Comparison of ENCODE assay signal across 1 cellular context in the genomic region with DNA sequence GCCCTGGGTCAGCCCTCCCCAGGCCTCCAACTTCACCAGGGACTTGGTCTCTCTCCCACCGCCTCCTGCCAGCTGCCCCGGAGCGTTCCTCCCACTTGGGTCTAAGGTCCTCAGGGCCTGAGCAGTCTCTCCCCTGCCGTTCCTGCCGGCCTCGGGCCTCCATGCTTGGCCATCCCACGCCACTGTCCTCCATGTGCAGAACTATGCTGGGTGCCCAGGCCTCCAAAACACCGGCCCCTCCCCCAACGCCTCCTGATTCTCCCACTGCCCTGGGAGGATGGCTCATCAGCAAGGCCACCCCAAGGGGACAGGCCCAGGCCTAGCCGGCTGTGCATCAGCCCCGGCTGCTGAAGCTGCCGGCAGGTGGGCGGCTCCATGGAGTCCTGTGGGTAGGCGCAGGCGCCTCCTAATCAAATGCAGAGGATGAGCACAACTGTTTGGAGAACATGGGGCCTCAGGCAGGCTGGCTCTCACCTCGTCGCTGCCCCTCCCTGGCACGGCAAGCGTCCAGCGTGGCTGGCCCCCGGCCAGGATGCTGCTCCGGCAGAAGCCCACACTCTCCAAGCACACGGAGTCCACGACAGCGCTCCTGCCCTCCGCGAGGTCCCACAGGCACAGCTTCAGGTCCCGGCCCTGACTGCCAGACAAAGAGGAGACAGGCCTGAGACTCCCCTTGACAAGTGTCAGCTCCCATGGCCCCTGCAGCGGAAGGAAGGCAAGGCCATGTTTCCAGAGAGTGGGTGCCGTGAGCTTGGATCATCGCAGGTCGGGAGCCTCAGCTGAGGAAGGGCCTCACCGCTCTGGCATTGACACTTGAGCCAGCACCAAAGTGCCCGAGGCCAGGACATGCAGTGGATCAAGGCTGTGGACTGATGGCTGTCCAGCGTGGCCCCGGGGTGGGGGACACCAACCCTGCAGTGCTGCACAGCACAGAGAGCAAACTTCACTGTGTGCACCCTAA.
TF ChIP-seq lines count a peak whose summit lies in the region.

No MANE protein-coding gene starts in this region.

TF ChIP-seq in K562, 482 proteins besides CTCF, POLR2A, EP300 and RAD21 (continues in another document):
- TF ChIP-seq TCF15 (CRISPR knock-in tag; IDR thresholded peaks at IDR 0.05) (no peak), EHMT2 (IDR thresholded peaks at IDR 0.05) (no peak), MEF2D (tag; conservative IDR thresholded peaks at IDR 0.05; ENCODE audit: low read depth) (no peak), ZBTB9 (CRISPR knock-in tag; IDR thresholded peaks at IDR 0.05) (no peak), HNRNPL (IDR thresholded peaks at IDR 0.05; ENCODE audit: low read depth, low read length) (no peak), RBM14 (IDR thresholded peaks at IDR 0.05; ENCODE audit: borderline replicate concordance, insufficient read depth, low read depth, low read length) (0 out of 2 replicates have a peak, but pooled peaks have one; percentile 68), TGIF2 (CRISPR knock-in tag; IDR thresholded peaks at IDR 0.05) (no peak), EGR1 (conservative IDR thresholded peaks at IDR 0.05) (peak; percentile 28), ETS2 (tag; IDR thresholded peaks at IDR 0.05; ENCODE audit: borderline replicate concordance, poor library complexity, severe bottlenecking) (no peak), SIRT6 (IDR thresholded peaks at IDR 0.05; ENCODE audit: low read depth, low read length) (no peak), CBFA2T3 (IDR thresholded peaks at IDR 0.05) (no peak), PHB (CRISPR knock-in tag; IDR thresholded peaks at IDR 0.05) (no peak), MYNN (IDR thresholded peaks at IDR 0.05) (no peak), MYNN (CRISPR knock-in tag; IDR thresholded peaks at IDR 0.05) (no peak), RB1 (IDR thresholded peaks at IDR 0.05; ENCODE audit: low read depth) (0 out of 2 replicates have a peak, but pooled peaks have one; percentile 40), KDM4B (IDR thresholded peaks at IDR 0.05; ENCODE audit: borderline replicate concordance in 2 of 2, low read depth in 1 of 2) (0 out of 4 replicates have a peak, but pooled peaks of 1 of the 2 experiments have one; percentile 8), KDM5B (IDR thresholded peaks at IDR 0.05; ENCODE audit: insufficient replicate concordance, low read depth, low read length) (no peak), KLF10 (CRISPR knock-in tag; IDR thresholded peaks at IDR 0.05) (no peak), E2F3 (CRISPR knock-in tag; IDR thresholded peaks at IDR 0.05) (no peak), SMARCA4 (IDR thresholded peaks at IDR 0.05) (no peak), SMAD1 (IDR thresholded peaks at IDR 0.05; ENCODE audit: low read depth, low read length, partially characterized antibody) (no peak), THAP12 (CRISPR knock-in tag; IDR thresholded peaks at IDR 0.05) (0 out of 2 replicates have a peak, but pooled peaks have one; percentile 11), SIX5 (IDR thresholded peaks at IDR 0.05; ENCODE audit: borderline replicate concordance in 1 of 2, insufficient read depth in 1 of 2, low read depth in 1 of 2, low read length in 2 of 2) (no peak), PPARD (CRISPR knock-in tag; IDR thresholded peaks at IDR 0.05) (no peak), ESRRB (CRISPR knock-in tag; IDR thresholded peaks at IDR 0.05; ENCODE audit: borderline replicate concordance) (0 out of 2 replicates have a peak, but pooled peaks have one; percentile 19), GATA2 (CRISPR knock-in tag; IDR thresholded peaks at IDR 0.05) (no peak), TCF3 (CRISPR knock-in tag; IDR thresholded peaks at IDR 0.05) (no peak), NKRF (IDR thresholded peaks at IDR 0.05; ENCODE audit: borderline replicate concordance) (no peak), ZNF3 (CRISPR knock-in tag; IDR thresholded peaks at IDR 0.05) (no peak), ZNF184 (CRISPR knock-in tag; IDR thresholded peaks at IDR 0.05) (no peak), ARNT (IDR thresholded peaks at IDR 0.05) (no peak), ZNF57 (CRISPR knock-in tag; IDR thresholded peaks at IDR 0.05) (no peak), MXD1 (CRISPR knock-in tag; IDR thresholded peaks at IDR 0.05; ENCODE audit: borderline replicate concordance, poor library complexity, severe bottlenecking) (peak; percentile 18), JUND (IDR thresholded peaks at IDR 0.05; ENCODE audit: borderline replicate concordance, low read depth, low read length) (no peak), JUND (tag; IDR thresholded peaks at IDR 0.05; ENCODE audit: borderline replicate concordance, low read depth, low read length) (no peak), SMC3 (conservative IDR thresholded peaks at IDR 0.05; ENCODE audit: insufficient read depth, low read depth, low read length) (no peak), ZNF224 (CRISPR knock-in tag; IDR thresholded peaks at IDR 0.05) (no peak), NFIC (IDR thresholded peaks at IDR 0.05) (peak; percentile 50; the same call in 1 of the 2 replicates), HNRNPLL (IDR thresholded peaks at IDR 0.05; ENCODE audit: low read depth, low read length, poor library complexity, severe bottlenecking) (no peak), ZNF507 (tag; conservative IDR thresholded peaks at IDR 0.05) (no peak), HLTF (IDR thresholded peaks at IDR 0.05) (no peak), SOX6 (IDR thresholded peaks at IDR 0.05) (no peak)
- TF ChIP-seq, protein P1, sequence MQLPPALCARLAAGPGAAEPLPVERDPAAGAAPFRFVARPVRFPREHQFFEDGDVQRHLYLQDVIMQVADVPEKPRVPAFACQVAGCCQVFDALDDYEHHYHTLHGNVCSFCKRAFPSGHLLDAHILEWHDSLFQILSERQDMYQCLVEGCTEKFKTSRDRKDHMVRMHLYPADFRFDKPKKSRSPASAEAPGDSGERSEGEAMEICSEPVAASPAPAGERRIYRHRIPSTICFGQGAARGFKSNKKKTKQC (CRISPR knock-in tag; IDR thresholded peaks at IDR 0.05), result no peak
- TF ChIP-seq, protein P2, sequence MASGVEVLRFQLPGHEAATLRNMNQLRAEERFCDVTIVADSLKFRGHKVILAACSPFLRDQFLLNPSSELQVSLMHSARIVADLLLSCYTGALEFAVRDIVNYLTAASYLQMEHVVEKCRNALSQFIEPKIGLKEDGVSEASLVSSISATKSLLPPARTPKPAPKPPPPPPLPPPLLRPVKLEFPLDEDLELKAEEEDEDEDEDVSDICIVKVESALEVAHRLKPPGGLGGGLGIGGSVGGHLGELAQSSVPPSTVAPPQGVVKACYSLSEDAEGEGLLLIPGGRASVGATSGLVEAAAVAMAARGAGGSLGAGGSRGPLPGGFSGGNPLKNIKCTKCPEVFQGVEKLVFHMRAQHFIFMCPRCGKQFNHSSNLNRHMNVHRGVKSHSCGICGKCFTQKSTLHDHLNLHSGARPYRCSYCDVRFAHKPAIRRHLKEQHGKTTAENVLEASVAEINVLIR (CRISPR knock-in tag; IDR thresholded peaks at IDR 0.05), result no peak
- TF ChIP-seq, protein P3, sequence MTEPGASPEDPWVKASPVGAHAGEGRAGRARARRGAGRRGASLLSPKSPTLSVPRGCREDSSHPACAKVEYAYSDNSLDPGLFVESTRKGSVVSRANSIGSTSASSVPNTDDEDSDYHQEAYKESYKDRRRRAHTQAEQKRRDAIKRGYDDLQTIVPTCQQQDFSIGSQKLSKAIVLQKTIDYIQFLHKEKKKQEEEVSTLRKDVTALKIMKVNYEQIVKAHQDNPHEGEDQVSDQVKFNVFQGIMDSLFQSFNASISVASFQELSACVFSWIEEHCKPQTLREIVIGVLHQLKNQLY (CRISPR knock-in tag; conservative IDR thresholded peaks at IDR 0.05), result 0 out of 4 replicates have a peak, but pooled peaks of 1 of the 2 experiments have one; percentile 57
- TF ChIP-seq, protein P4, sequence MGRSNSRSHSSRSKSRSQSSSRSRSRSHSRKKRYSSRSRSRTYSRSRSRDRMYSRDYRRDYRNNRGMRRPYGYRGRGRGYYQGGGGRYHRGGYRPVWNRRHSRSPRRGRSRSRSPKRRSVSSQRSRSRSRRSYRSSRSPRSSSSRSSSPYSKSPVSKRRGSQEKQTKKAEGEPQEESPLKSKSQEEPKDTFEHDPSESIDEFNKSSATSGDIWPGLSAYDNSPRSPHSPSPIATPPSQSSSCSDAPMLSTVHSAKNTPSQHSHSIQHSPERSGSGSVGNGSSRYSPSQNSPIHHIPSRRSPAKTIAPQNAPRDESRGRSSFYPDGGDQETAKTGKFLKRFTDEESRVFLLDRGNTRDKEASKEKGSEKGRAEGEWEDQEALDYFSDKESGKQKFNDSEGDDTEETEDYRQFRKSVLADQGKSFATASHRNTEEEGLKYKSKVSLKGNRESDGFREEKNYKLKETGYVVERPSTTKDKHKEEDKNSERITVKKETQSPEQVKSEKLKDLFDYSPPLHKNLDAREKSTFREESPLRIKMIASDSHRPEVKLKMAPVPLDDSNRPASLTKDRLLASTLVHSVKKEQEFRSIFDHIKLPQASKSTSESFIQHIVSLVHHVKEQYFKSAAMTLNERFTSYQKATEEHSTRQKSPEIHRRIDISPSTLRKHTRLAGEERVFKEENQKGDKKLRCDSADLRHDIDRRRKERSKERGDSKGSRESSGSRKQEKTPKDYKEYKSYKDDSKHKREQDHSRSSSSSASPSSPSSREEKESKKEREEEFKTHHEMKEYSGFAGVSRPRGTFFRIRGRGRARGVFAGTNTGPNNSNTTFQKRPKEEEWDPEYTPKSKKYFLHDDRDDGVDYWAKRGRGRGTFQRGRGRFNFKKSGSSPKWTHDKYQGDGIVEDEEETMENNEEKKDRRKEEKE (IDR thresholded peaks at IDR 0.05; ENCODE audit: borderline replicate concordance in 1 of 2, control insufficient read depth in 1 of 2, low read depth in 2 of 2, low read length in 1 of 2), result no peak
- TF ChIP-seq, protein P5, sequence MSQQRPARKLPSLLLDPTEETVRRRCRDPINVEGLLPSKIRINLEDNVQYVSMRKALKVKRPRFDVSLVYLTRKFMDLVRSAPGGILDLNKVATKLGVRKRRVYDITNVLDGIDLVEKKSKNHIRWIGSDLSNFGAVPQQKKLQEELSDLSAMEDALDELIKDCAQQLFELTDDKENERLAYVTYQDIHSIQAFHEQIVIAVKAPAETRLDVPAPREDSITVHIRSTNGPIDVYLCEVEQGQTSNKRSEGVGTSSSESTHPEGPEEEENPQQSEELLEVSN (IDR thresholded peaks at IDR 0.05; ENCODE audit: borderline replicate concordance in 1 of 2, extremely low read depth in 1 of 2, insufficient read depth in 1 of 2, insufficient read length in 1 of 2, low read depth in 1 of 2, low read length in 1 of 2, poor library complexity in 1 of 2, severe bottlenecking in 1 of 2), result no peak
- TF ChIP-seq, protein P6, sequence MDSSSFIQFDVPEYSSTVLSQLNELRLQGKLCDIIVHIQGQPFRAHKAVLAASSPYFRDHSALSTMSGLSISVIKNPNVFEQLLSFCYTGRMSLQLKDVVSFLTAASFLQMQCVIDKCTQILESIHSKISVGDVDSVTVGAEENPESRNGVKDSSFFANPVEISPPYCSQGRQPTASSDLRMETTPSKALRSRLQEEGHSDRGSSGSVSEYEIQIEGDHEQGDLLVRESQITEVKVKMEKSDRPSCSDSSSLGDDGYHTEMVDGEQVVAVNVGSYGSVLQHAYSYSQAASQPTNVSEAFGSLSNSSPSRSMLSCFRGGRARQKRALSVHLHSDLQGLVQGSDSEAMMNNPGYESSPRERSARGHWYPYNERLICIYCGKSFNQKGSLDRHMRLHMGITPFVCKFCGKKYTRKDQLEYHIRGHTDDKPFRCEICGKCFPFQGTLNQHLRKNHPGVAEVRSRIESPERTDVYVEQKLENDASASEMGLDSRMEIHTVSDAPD (CRISPR knock-in tag; IDR thresholded peaks at IDR 0.05), result no peak
